ENCODE assay signal across 32 cellular contexts in genomic region chr21:35448876-35449599, GRCh38.
"Had no signal": no experiment of that assay in that cellular context is flagged by ENCODE, and none has a peak within 500 bp of the region (broad histone marks: within the 10 kb centered on the region; RNA-seq: fewer than 3 reads in every experiment).

No MANE protein-coding gene starts in this region.

- H3K4me1 Mint-ChIP-seq: activated T-helper 17 cell treated with anti-CD3 and anti-CD28 coated beads, Interleukin-2, amount 50 U/mL, for 72 hours; T-helper 17 cell had no signal

- DNase-seq: activated B cell treated with CpG ODN at 0.5 μM for 24 hours; activated CD4-positive, alpha-beta T cell treated with anti-CD3 and anti-CD28 coated beads for 48 hours; activated CD4-positive, alpha-beta T cell treated with anti-CD3 and anti-CD28 coated beads, Interleukin-2, amount 50 U/mL, for 1 hour; activated CD4-positive, alpha-beta T cell treated with anti-CD3 and anti-CD28 coated beads, Interleukin-2, amount 50 U/mL, for 48 hours; activated CD8-positive, alpha-beta memory T cell treated with anti-CD3 and anti-CD28 coated beads for 24 hours; activated CD8-positive, alpha-beta T cell treated with anti-CD3 and anti-CD28 coated beads for 36 hours; activated effector memory CD4-positive, alpha-beta T cell treated with Interleukin-2 at 50 U/mL for 16 hours; activated gamma-delta T cell treated with Interleukin-2 at 50 U/mL for 16 hours; activated naive CD4-positive, alpha-beta T cell treated with anti-CD3 and anti-CD28 coated beads, Interleukin-2, amount 50 U/mL, for 16 hours; activated naive CD4-positive, alpha-beta T cell treated with Interleukin-2 at 50 U/mL for 16 hours; activated T-cell treated with anti-CD3 and anti-CD28 coated beads, Interleukin-2, amount 50 U/mL, for 4 hours; amniotic stem cell; aorta; body of pancreas; caudate nucleus; cortex of kidney; dermis blood vessel endothelial cell; effector CD4-positive, alpha-beta T cell; effector memory CD8-positive, alpha-beta T cell; erythroblast; foreskin fibroblast; T-helper 1 cell; T-helper 17 cell; T1000; WERI-Rb-1 had no signal

- FAIRE-seq: colon, frontal cortex had no signal

- H3K4me3 ChIP-seq: body of pancreas, esophagus muscularis mucosa had no signal

- H3K4me3 Mint-ChIP-seq: activated B cell treated with CpG ODN at 0.5 μM for 24 hours; activated CD8-positive, alpha-beta T cell treated with anti-CD3 and anti-CD28 coated beads for 36 hours; activated naive CD8-positive, alpha-beta T cell; activated T-cell treated with anti-CD3 and anti-CD28 coated beads, Interleukin-2, amount 50 U/mL, for 4 hours; activated T-helper 17 cell treated with anti-CD3 and anti-CD28 coated beads, Interleukin-2, amount 50 U/mL, for 72 hours; effector memory CD8-positive, alpha-beta T cell; T-helper 17 cell; T-helper 2 cell treated with Interferon-gamma antibody and Interleukin-4, amounts not matched to agents 5 μg/mL and 100 μg/mL, for 36 hours had no signal

- H3K36me3 ChIP-seq: esophagus muscularis mucosa, WERI-Rb-1 had no signal

- H3K27me3 ChIP-seq: body of pancreas, esophagus muscularis mucosa had no signal

- H3K27me3 Mint-ChIP-seq: activated B cell treated with CpG ODN at 0.5 μM for 24 hours; activated naive CD8-positive, alpha-beta T cell had no signal

- H3K27ac ChIP-seq: body of pancreas, esophagus muscularis mucosa, WERI-Rb-1 had no signal

- ATAC-seq: activated CD4-positive, CD25-positive, alpha-beta regulatory T cell treated with anti-CD3 and anti-CD28 coated beads, Interleukin-2, amount 50 U/mL, for 24 hours; activated CD8-positive, alpha-beta T cell treated with anti-CD3 and anti-CD28 coated beads for 36 hours; activated T-cell treated with anti-CD3 and anti-CD28 coated beads, Interleukin-2, amount 50 U/mL, for 4 hours; activated T-helper 17 cell treated with anti-CD3 and anti-CD28 coated beads, Interleukin-2, amount 50 U/mL, for 72 hours; body of pancreas; effector memory CD8-positive, alpha-beta T cell; T-helper 17 cell had no signal

- H3K9me3 ChIP-seq: body of pancreas, esophagus muscularis mucosa had no signal

- H3K27ac Mint-ChIP-seq: activated B cell treated with CpG ODN at 0.5 μM for 24 hours; activated CD8-positive, alpha-beta T cell treated with anti-CD3 and anti-CD28 coated beads for 36 hours; activated naive CD8-positive, alpha-beta T cell; activated T-helper 17 cell treated with anti-CD3 and anti-CD28 coated beads, Interleukin-2, amount 50 U/mL, for 72 hours; effector memory CD8-positive, alpha-beta T cell; T-helper 17 cell; T-helper 2 cell treated with Interferon-gamma antibody and Interleukin-4, amounts not matched to agents 5 μg/mL and 100 μg/mL, for 36 hours had no signal

- H3K4me1 ChIP-seq: body of pancreas, esophagus muscularis mucosa had no signal
